In genomic region chr14:75147423-75148071, GRCh38 we compare ENCODE assay signal across 8 cellular contexts. TPM values are rescaled to one million over a fixed set of nuclear protein-coding genes. Genes with fewer than 3 reads are reported as not detected.
DNase-seq lines count a peak whose midpoint lies in the region; ATAC-seq and TF ChIP-seq lines count a peak whose summit lies in the region.

No MANE protein-coding gene starts in this region.

- H3K79me2 ChIP-seq in HCT116 (ENCODE audit: insufficient read depth, low read length): peaks cover 56% of the 10 kb centered on the region
- peaks cover 43% of the 10 kb centered on the region for H3K79me2 ChIP-seq in parathyroid adenoma

- H3K4me1 ChIP-seq in HCT116 (ENCODE audit: control insufficient read depth in 1 of 2, insufficient read depth in 2 of 2, low read length in 2 of 2) (no peaks in the 10 kb centered on the region), parathyroid adenoma (no peaks in the 10 kb centered on the region)

- TF ChIP-seq POLR2A in HCT116 (IDR thresholded peaks at IDR 0.05; ENCODE audit: borderline replicate concordance, extremely low read depth, insufficient read depth, insufficient read length): no peak

- RAD21 ChIA-PET in HCT116 (lab: Charles Lee; ENCODE audit: low non-redundant PET in 1 of 2, low total read pairs in 2 of 2, uncharacterized antibody in 2 of 2, unreplicated experiment in 2 of 2): no interaction called here

- H3K9ac ChIP-seq in HCT116 (ENCODE audit: low read length) (no peak overlapping the region), parathyroid adenoma (no peak overlapping the region)

- H3K36me3 ChIP-seq in HCT116 (ENCODE audit: control insufficient read depth in 1 of 2, insufficient read depth in 2 of 2, low read length in 2 of 2): peaks cover 22 to 30% of the 10 kb centered on the region in 2 experiments
- H3K36me3 ChIP-seq in parathyroid adenoma (ENCODE audit: control insufficient read depth, insufficient read depth, low read length): no peaks in the 10 kb centered on the region

- H3K4me3 ChIP-seq in HCT116 (replicated peaks in 1 of 2; ENCODE audit: low read depth in 1 of 2, low read length in 2 of 2): no peak overlapping the region
- no peak overlapping the region for H3K4me3 ChIP-seq in parathyroid adenoma (ENCODE audit: low read depth, low read length)

- H2AFZ ChIP-seq in HCT116 (ENCODE audit: low read depth, low read length, poor library complexity, severe bottlenecking): no peak overlapping the region
- no peak overlapping the region for H2AFZ ChIP-seq in parathyroid adenoma

- TF ChIP-seq RAD21 in HCT116 (IDR thresholded peaks at IDR 0.05; ENCODE audit: low read depth): no peak

- no peak for DNase-seq in HCT116 (ENCODE audit: low read depth, low spot score)
- DNase-seq in left cardiac atrium: peak; percentile 84
- no peak for DNase-seq in NCI-H82 treated with DMSO at 0.1 percent for 48 hours (lab: John Stamatoyannopoulos, UW; ENCODE audit: unreplicated experiment)
- DNase-seq in DMS153 treated with DMSO at 0.1 percent for 48 hours (lab: John Stamatoyannopoulos, UW; ENCODE audit: unreplicated experiment): no peak
- no peak for DNase-seq in T-helper 1 cell

- no peak overlapping the region for H3K27ac ChIP-seq in HCT116 (ENCODE audit: low read depth, low read length)
- H3K27ac ChIP-seq in angular gyrus (ENCODE audit: low read depth, low read length): peak overlapping the region; percentile 97
- peak overlapping the region; percentile 66 for H3K27ac ChIP-seq in parathyroid adenoma

- H3K9me3 ChIP-seq in HCT116 (ENCODE audit: control insufficient read depth in 1 of 2, insufficient read depth in 1 of 2, low read depth in 1 of 2, low read length in 2 of 2) (no peaks in the 10 kb centered on the region), parathyroid adenoma (ENCODE audit: control insufficient read depth, low read length) (no peaks in the 10 kb centered on the region)

- ATAC-seq in HCT116 (peak; percentile 75), left cardiac atrium (peak; percentile 91 to 92), HG02870 (IDR thresholded peaks at IDR 0.05; ENCODE audit: unreplicated experiment) (no peak)

- POLR2A ChIA-PET in HCT116 (lab: Charles Lee): no interaction called here

- no peaks in the 10 kb centered on the region for H3K9me2 ChIP-seq in HCT116 (ENCODE audit: insufficient read depth)

- H3K27me3 ChIP-seq in HCT116 (ENCODE audit: insufficient read depth, low read length) (no peaks in the 10 kb centered on the region), parathyroid adenoma (ENCODE audit: control insufficient read depth, insufficient read depth, low read length) (no peaks in the 10 kb centered on the region)

- intact Hi-C loops in HCT116 (cut with micrococcal nuclease) (no loop called here), left cardiac atrium (cut with DNase I) (no loop called here)

- no peak overlapping the region for H3K4me2 ChIP-seq in HCT116 (ENCODE audit: low read length)
- no peak overlapping the region for H3K4me2 ChIP-seq in parathyroid adenoma (ENCODE audit: low read length)

- CTCF ChIA-PET in HCT116 (lab: Charles Lee): no interaction called here

- H4K20me1 ChIP-seq in HCT116 (ENCODE audit: insufficient read depth): peaks cover 6% of the 10 kb centered on the region; the same call in 1 of the 2 replicates

- no TSS peak for BruUV-seq in HCT116 (replicated peaks; lab: Mats Ljungman, UMichigan)

- 0 out of 6 replicates have a peak, but pooled peaks of 1 of the 3 experiments have one; percentile 13 for TF ChIP-seq CTCF in HCT116 (IDR thresholded peaks at IDR 0.05 in 2 of 3, conservative IDR thresholded peaks at IDR 0.05 in 1 of 3; ENCODE audit: borderline replicate concordance in 1 of 3, insufficient read depth in 1 of 3, low read depth in 2 of 3, low read length in 2 of 3)
- TF ChIP-seq CTCF in parathyroid adenoma (IDR thresholded peaks at IDR 0.05): peak; percentile 20

TF ChIP-seq in HCT116, 20 proteins besides CTCF, POLR2A, EP300 and RAD21:
- no peak for TF ChIP-seq SP1 (IDR thresholded peaks at IDR 0.05; ENCODE audit: low read depth)
- TF ChIP-seq EGR1 (IDR thresholded peaks at IDR 0.05; ENCODE audit: low read depth): no peak
- no peak for TF ChIP-seq SIN3A (IDR thresholded peaks at IDR 0.05; ENCODE audit: low read depth)
- no peak for TF ChIP-seq EZH2 (IDR thresholded peaks at IDR 0.05)

RNA-seq across cellular contexts. Expression of gene NEK9, which starts 20.7 kb away (rescaled TPM):
- total RNA-seq in HCT116 (2021; ENCODE audit: unreplicated experiment) (64.4 TPM), left cardiac atrium (100 to 1,000 TPM in 1 of 2 donors, 10 to 100 TPM in 1; 89.1 to 102 TPM)
- polyA plus RNA-seq in HCT116 (2012): 26.7 and 27.5 TPM in 2 replicates

RNA-seq across cellular contexts. Expression of gene TMED10, which starts 28.9 kb away (rescaled TPM):
- total RNA-seq in HCT116 (2021; ENCODE audit: unreplicated experiment) (303 TPM), left cardiac atrium (100 to 1,000 TPM; 271 to 327 TPM)
- 232 and 275 TPM in 2 replicates for polyA plus RNA-seq in HCT116 (2012)
